In the genomic region with DNA sequence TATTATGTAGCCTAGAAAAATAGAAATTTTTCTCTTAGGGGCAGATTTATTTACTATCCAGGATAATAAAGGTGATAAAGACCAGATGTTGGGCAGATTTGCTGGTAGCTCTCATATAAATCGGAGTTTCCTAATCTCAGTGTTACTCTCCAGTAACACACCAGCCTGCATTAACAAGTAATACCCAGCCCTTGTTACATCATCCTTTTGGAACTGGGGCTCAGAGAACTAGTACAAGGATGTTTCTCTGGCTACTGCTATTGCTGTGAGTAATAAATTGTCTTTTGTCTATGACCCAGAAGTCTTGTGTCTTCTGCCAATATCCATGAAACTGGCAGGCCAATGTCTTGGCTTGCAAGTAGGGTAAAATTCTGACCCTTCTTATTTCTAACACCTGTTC, we compare ENCODE assay signal across 13 cellular contexts. TPM values are rescaled to one million over a fixed set of nuclear protein-coding genes. Genes with fewer than 3 reads are reported as not detected.
DNase-seq lines count a peak whose midpoint lies in the region; ATAC-seq, FAIRE-seq and TF ChIP-seq lines count a peak whose summit lies in the region.
"Had no signal": no experiment of that assay in that cellular context is flagged by ENCODE, and none has a peak within 500 bp of the region (broad histone marks: within the 10 kb centered on the region; RNA-seq: fewer than 3 reads in every experiment).

No MANE protein-coding gene starts in this region.

- peak overlapping the region; percentile 26; the same call in 1 of the 2 replicates for H2BK20ac ChIP-seq in IMR-90 (ENCODE audit: low read depth, low read length)

- H3K9ac ChIP-seq in IMR-90 (ENCODE audit: low read depth, low read length) (no peak overlapping the region), keratinocyte (ENCODE audit: control insufficient read depth, extremely low read depth, insufficient read depth, low read length) (no peak overlapping the region)

- CTCF ChIA-PET in IMR-90 (lab: Yijun Ruan, JAX): no interaction called here

- no peak for TF ChIP-seq POLR2A in IMR-90 (IDR thresholded peaks at IDR 0.05; ENCODE audit: low read depth, low read length)

- dilution Hi-C loops in IMR-90 (cut with HindIII; ENCODE audit: low sequenced_read_pairs, unreplicated experiment) (no loop called here), keratinocyte (cut with MboI; ENCODE audit: extremely low pct_ligation_motif_present, low sequenced_read_pairs) (no loop called here)

- H3K4me1 ChIP-seq in IMR-90 (ENCODE audit: control insufficient read depth, insufficient read depth, low read length) (peaks cover 5% of the 10 kb centered on the region), keratinocyte (ENCODE audit: control insufficient read depth, extremely low read depth, insufficient read depth, low read length) (peaks cover 19% of the 10 kb centered on the region), SJCRH30 (no peaks in the 10 kb centered on the region)
- H3K4me1 ChIP-seq: colonic mucosa had no signal

- WGBS in IMR-90 (ENCODE audit: extremely low coverage in 2 of 2, insufficient read length in 1 of 2), 2 experiments: no CpG with 5 or more reads among the region's 1 CpG

- no peak for TF ChIP-seq RAD21 in IMR-90 (IDR thresholded peaks at IDR 0.05; ENCODE audit: low read length)

- no peak overlapping the region for H3K4me2 ChIP-seq in IMR-90 (ENCODE audit: low read depth, low read length)
- H3K4me2 ChIP-seq in keratinocyte (ENCODE audit: control insufficient read depth, extremely low read depth, insufficient read depth, low read depth, low read length): peak overlapping the region; percentile 36

- no peaks in the 10 kb centered on the region for H3K27me3 Mint-ChIP-seq in mesothelial cell of epicardium (ENCODE audit: low read depth)

- H3K4me3 ChIP-seq in AG09309 (ENCODE audit: control insufficient read depth, low read depth, low read length) (no peak overlapping the region), IMR-90 (ENCODE audit: insufficient read depth, low read depth, low read length) (no peak overlapping the region), keratinocyte (ENCODE audit: control insufficient read depth in 2 of 3, extremely low read depth in 1 of 3, insufficient read depth in 2 of 3, low read depth in 1 of 3, low read length in 3 of 3) (no peak overlapping the region), SJCRH30 (no peak overlapping the region)
- H3K4me3 ChIP-seq: colonic mucosa had no signal

- no peaks in the 10 kb centered on the region for H4K20me1 ChIP-seq in IMR-90 (ENCODE audit: insufficient read depth, low read length)
- no peaks in the 10 kb centered on the region for H4K20me1 ChIP-seq in keratinocyte (ENCODE audit: control insufficient read depth, extremely low read depth, insufficient read depth, low read length)

- H2AK5ac ChIP-seq in IMR-90 (ENCODE audit: low read depth, low read length): no peak overlapping the region

- H3K9me1 ChIP-seq in IMR-90 (ENCODE audit: insufficient read depth, low read length) (no peaks in the 10 kb centered on the region), keratinocyte (ENCODE audit: control insufficient read depth, extremely low read depth, insufficient read depth, low read length) (no peaks in the 10 kb centered on the region)

- DNase-seq in AG09309 (ENCODE audit: low read depth) (peak; percentile 90), IMR-90 (peak; percentile 59), dedifferentiated amniotic fluid mesenchymal stem cell (ENCODE audit: extremely low spot score) (peak; percentile 63), keratinocyte (ENCODE audit: low read depth, low spot score) (no peak), mesothelial cell of epicardium (ENCODE audit: low spot score in 2 of 2, unreplicated experiment in 2 of 2) (no peak), OCI-M2 (lab: John Stamatoyannopoulos, UW; ENCODE audit: unreplicated experiment) (no peak), SJCRH30 (no peak)
- DNase-seq: colonic mucosa; NCI-H2171; stimulated activated CD4-positive, alpha-beta T cell treated with anti-CD3 and anti-CD28 coated beads, Interleukin-1b, Interleukin-23, amount 100 ng/mL, for 48 hours had no signal

- H3K9me3 Mint-ChIP-seq in mesothelial cell of epicardium: peaks cover 4% of the 10 kb centered on the region
- H3K9me3 Mint-ChIP-seq: activated naive CD4-positive, alpha-beta T cell treated with anti-CD3 and anti-CD28 coated beads, Interleukin-2, amount 50 U/mL, for 24 hours had no signal

- H2BK15ac ChIP-seq in IMR-90 (ENCODE audit: low read depth, low read length): no peak overlapping the region

- no peak overlapping the region for H2AK9ac ChIP-seq in IMR-90 (replicated peaks; ENCODE audit: low read depth, low read length, poor library complexity)

- H3K56ac ChIP-seq in IMR-90 (ENCODE audit: extremely low read depth, insufficient read depth, low read length): no peak overlapping the region

- no peak overlapping the region for H2BK5ac ChIP-seq in IMR-90 (ENCODE audit: low read depth, low read length, poor library complexity, severe bottlenecking)

- H4K5ac ChIP-seq in IMR-90 (ENCODE audit: low read depth, low read length): no peak overlapping the region

- peak overlapping the region; percentile 37; the same call in 1 of the 2 replicates for H3K4ac ChIP-seq in IMR-90 (ENCODE audit: low read depth, low read length)

- H3K9me3 ChIP-seq in IMR-90 (ENCODE audit: control insufficient read depth, insufficient read depth, low read length) (no peaks in the 10 kb centered on the region), keratinocyte (ENCODE audit: control insufficient read depth, low read depth, low read length) (no peaks in the 10 kb centered on the region), SJCRH30 (replicated peaks) (no peaks in the 10 kb centered on the region)
- H3K9me3 ChIP-seq: colonic mucosa had no signal

- intact Hi-C loops in IMR-90 (cut with micrococcal nuclease): no loop called here

- H3K27ac Mint-ChIP-seq in mesothelial cell of epicardium: no peak overlapping the region
- H3K27ac Mint-ChIP-seq: activated naive CD4-positive, alpha-beta T cell treated with anti-CD3 and anti-CD28 coated beads, Interleukin-2, amount 50 U/mL, for 24 hours had no signal

- peak; percentile 88 for FAIRE-seq in keratinocyte (lab: Jason Lieb, UNC)
- FAIRE-seq: islet of Langerhans had no signal

- no peaks in the 10 kb centered on the region for H3K79me2 ChIP-seq in keratinocyte (ENCODE audit: control insufficient read depth, insufficient read depth, low read length)

- no peak overlapping the region for H2AFZ ChIP-seq in IMR-90 (replicated peaks; ENCODE audit: low read length, poor library complexity)
- H2AFZ ChIP-seq in keratinocyte (ENCODE audit: control insufficient read depth, low read length): no peak overlapping the region

- H2BK120ac ChIP-seq in IMR-90 (ENCODE audit: low read depth, low read length): peak overlapping the region; percentile 26; the same call in 1 of the 2 replicates

- H4K91ac ChIP-seq in IMR-90 (ENCODE audit: insufficient read depth, low read depth, low read length): peak overlapping the region; percentile 48; the same call in 1 of the 2 replicates

- no peak overlapping the region for H3K27ac ChIP-seq in IMR-90 (ENCODE audit: insufficient read depth, low read length)
- H3K27ac ChIP-seq in keratinocyte (ENCODE audit: control insufficient read depth, insufficient read depth, low read length): peak overlapping the region; percentile 11
- no peak overlapping the region for H3K27ac ChIP-seq in SJCRH30
- H3K27ac ChIP-seq: colonic mucosa had no signal

- ATAC-seq in IMR-90 (ENCODE audit: low read depth) (peak; percentile 63), HG02870 (IDR thresholded peaks at IDR 0.05; ENCODE audit: unreplicated experiment) (no peak)

- H3K79me1 ChIP-seq in IMR-90 (ENCODE audit: low read depth in 1 of 2, low read length in 2 of 2): no peaks in the 10 kb centered on the region

- H4K8ac ChIP-seq in IMR-90 (ENCODE audit: low read depth in 2 of 2, low read length in 2 of 2): no peak overlapping the region

- no peaks in the 10 kb centered on the region for H3K27me3 ChIP-seq in IMR-90 (ENCODE audit: control insufficient read depth, insufficient read depth, low read length)
- no peaks in the 10 kb centered on the region for H3K27me3 ChIP-seq in keratinocyte (ENCODE audit: control insufficient read depth, extremely low read depth, insufficient read depth, low read length)
- no peaks in the 10 kb centered on the region for H3K27me3 ChIP-seq in SJCRH30
- H3K27me3 ChIP-seq: colonic mucosa had no signal

- H3K4me1 Mint-ChIP-seq in mesothelial cell of epicardium: peaks cover 5% of the 10 kb centered on the region
- H3K4me1 Mint-ChIP-seq: activated naive CD4-positive, alpha-beta T cell treated with anti-CD3 and anti-CD28 coated beads, Interleukin-2, amount 50 U/mL, for 24 hours had no signal

- POLR2A ChIA-PET in IMR-90 (lab: Charles Lee; ENCODE audit: unreplicated experiment): no interaction called here

- H3K36me3 Mint-ChIP-seq in mesothelial cell of epicardium: peaks cover 18% of the 10 kb centered on the region
- H3K36me3 Mint-ChIP-seq: activated naive CD4-positive, alpha-beta T cell treated with anti-CD3 and anti-CD28 coated beads, Interleukin-2, amount 50 U/mL, for 24 hours had no signal

- no peak overlapping the region for H3K14ac ChIP-seq in IMR-90 (replicated peaks; ENCODE audit: low read depth, low read length)

- BruUV-seq in IMR-90 (replicated peaks; lab: Mats Ljungman, UMichigan): no TSS peak

- no peak overlapping the region for H3K4me3 Mint-ChIP-seq in mesothelial cell of epicardium
- H3K4me3 Mint-ChIP-seq: activated naive CD4-positive, alpha-beta T cell treated with anti-CD3 and anti-CD28 coated beads, Interleukin-2, amount 50 U/mL, for 24 hours had no signal

- in situ Hi-C loops in IMR-90 (cut with MboI; ENCODE audit: low sequenced_read_pairs): loop anchor here (25.0 kb wide), 1 partner anchor 592 kb away; no protein-coding TSS in a partner anchor

- H3K36me3 ChIP-seq in IMR-90 (ENCODE audit: control insufficient read depth, insufficient read depth, low read length) (no peaks in the 10 kb centered on the region), keratinocyte (ENCODE audit: control insufficient read depth in 2 of 2, extremely low read depth in 1 of 2, insufficient read depth in 2 of 2, low read length in 2 of 2) (no peaks in the 10 kb centered on the region), SJCRH30 (no peaks in the 10 kb centered on the region)
- H3K36me3 ChIP-seq: colonic mucosa had no signal

- TF ChIP-seq CTCF in AG09309 (IDR thresholded peaks at IDR 0.05; ENCODE audit: control insufficient read depth, insufficient read depth, low read depth, low read length, missing control alignments) (no peak), IMR-90 (conservative IDR thresholded peaks at IDR 0.05; ENCODE audit: low read depth, low read length) (no peak), keratinocyte (optimal IDR thresholded peaks at IDR 0.05 in 1 of 3, IDR thresholded peaks at IDR 0.05 in 1 of 3, conservative IDR thresholded peaks at IDR 0.05 in 1 of 3; ENCODE audit: extremely low read depth in 1 of 3, insufficient read depth in 2 of 3, low read length in 3 of 3) (no peak), mesothelial cell of epicardium (IDR thresholded peaks at IDR 0.05; ENCODE audit: unreplicated experiment) (no peak)

- H3K18ac ChIP-seq in IMR-90 (ENCODE audit: low read depth, low read length): no peak overlapping the region

- no peak overlapping the region for H3K23ac ChIP-seq in IMR-90 (ENCODE audit: low read depth, low read length)

RNA-seq across cellular contexts. Expression of gene TPD52L1, which starts 16.8 kb away (rescaled TPM):
- total RNA-seq in IMR-90 (2012; rRNA removed) (10.2 and 10.8 TPM in 2 replicates), mesothelial cell of epicardium (200 to 212 TPM (median 209 TPM) in 3 replicates)
- polyA plus RNA-seq in IMR-90 (2012; rRNA removed) (13.5 and 13.7 TPM in 2 replicates), keratinocyte (99.6 to 135 TPM (median 129 TPM) in 3 replicates)
- polyA plus RNA-seq in IMR-90 (2012; cell fraction: cytosol; rRNA removed): 14.6 and 20.1 TPM in 2 replicates
- polyA plus RNA-seq in IMR-90 (2012; cell fraction: nucleus; rRNA removed; ENCODE audit: low replicate concordance): 3.8 and 12.7 TPM in 2 replicates
- polyA plus RNA-seq in keratinocyte (2011; ENCODE audit: low read depth): 264 TPM
- polyA plus RNA-seq in keratinocyte (2011; cell fraction: cytosol; rRNA removed): 153 and 181 TPM in 2 replicates
- polyA plus RNA-seq in keratinocyte (2011; cell fraction: nucleus; rRNA removed): 73.6 and 80.3 TPM in 2 replicates
- polyA plus RNA-seq in keratinocyte (2012; ENCODE audit: low replicate concordance): 66.5 and 140 TPM in 2 replicates
- polyA minus RNA-seq in keratinocyte: 36.9 to 56.3 TPM (median 40.5 TPM) in 3 replicates
- 66.2 TPM for polyA minus RNA-seq in keratinocyte (2011; cell fraction: cytosol; rRNA and poly(A)+ RNA removed)
- polyA minus RNA-seq in keratinocyte (2011; cell fraction: nucleus; rRNA and poly(A)+ RNA removed): 20.3 and 30.7 TPM in 2 replicates
- total RNA-seq in SJCRH30 (2014; rRNA removed; shearing (Covaris generic)): 0.05 TPM in 1 of 2 replicates, not detected in the other

Comparison
In these comparisons a context has a peak if more than half of its experiments do, and no peak if none do; other contexts are left out.
1. DNase-seq: peak in AG09309 (single experiment), IMR-90 (single experiment) and dedifferentiated amniotic fluid mesenchymal stem cell (single experiment); none in keratinocyte (single experiment), mesothelial cell of epicardium (0 of 2), OCI-M2 (single experiment) and SJCRH30 (0 of 2).
2. RNA of gene TPD52L1, which starts 16.8 kb away (total RNA-seq): 200 to 212 TPM in mesothelial cell of epicardium; 10.2 to 10.8 TPM in IMR-90 and 0.05 TPM in SJCRH30; every median in the first group is over 10 times any median in the second.